ENCODE assay signal across 8 cellular contexts in the genomic region with DNA sequence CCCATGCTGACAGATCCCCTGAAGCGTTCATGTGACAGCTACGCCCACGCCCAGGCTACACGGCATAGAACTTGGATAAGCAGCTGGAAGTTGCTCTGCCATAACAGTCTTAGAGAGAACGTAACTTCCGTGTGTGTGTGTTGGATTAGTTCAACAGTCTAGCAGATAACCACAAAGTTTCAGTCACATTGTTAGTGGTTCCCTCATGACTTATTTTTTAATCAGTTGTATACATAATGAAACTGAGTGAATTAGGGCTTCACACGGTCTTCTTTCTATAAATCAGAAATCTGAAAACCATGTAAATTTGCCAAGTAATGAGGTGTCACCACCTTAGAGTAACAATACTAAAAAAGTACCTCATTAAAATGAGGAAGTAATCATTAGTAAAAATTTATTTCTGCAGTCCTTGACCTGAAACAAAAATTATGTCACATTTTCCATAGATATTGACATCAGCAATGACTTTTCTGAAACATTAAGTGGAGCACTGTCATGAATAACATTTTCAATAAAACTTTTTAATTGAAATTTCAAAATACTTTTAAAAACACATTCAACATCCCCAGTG. TPM values are rescaled to one million over a fixed set of nuclear protein-coding genes. Genes with fewer than 3 reads are reported as not detected.
DNase-seq lines count a peak whose midpoint lies in the region; ATAC-seq and TF ChIP-seq lines count a peak whose summit lies in the region.

No MANE protein-coding gene starts in this region.

- H3K4me1 ChIP-seq in PC-9 (replicated peaks; ENCODE audit: insufficient read depth), result peaks cover 19% of the 10 kb centered on the region

- H3K4me3 Mint-ChIP-seq in IgD-negative memory B cell, result peak overlapping the region; percentile 61 to 93 (median 70)

- H3K9me3 Mint-ChIP-seq in IgD-negative memory B cell, result peaks cover 0 to 1% (median 0%) of the 10 kb centered on the region in 3 donors

- H3K9me3 ChIP-seq in PC-9 (ENCODE audit: insufficient read depth, low read depth), result no peaks in the 10 kb centered on the region

- ATAC-seq in GM18517 (IDR thresholded peaks at IDR 0.05; ENCODE audit: unreplicated experiment) (peak; percentile 88), GM21717 (IDR thresholded peaks at IDR 0.05; ENCODE audit: unreplicated experiment) (peak; percentile 81)

- H3K4me3 ChIP-seq in PC-9, result no peak overlapping the region

- H3K27ac Mint-ChIP-seq in IgD-negative memory B cell, result peak overlapping the region; percentile 64 to 73 (median 73)

- H2AFZ ChIP-seq in PC-9, result no peak overlapping the region

- H3K27me3 ChIP-seq in PC-9 (ENCODE audit: insufficient read depth, low read depth), result no peaks in the 10 kb centered on the region

- intact Hi-C loops in PC-9 (cut with micrococcal nuclease; ENCODE audit: unreplicated experiment), result no loop called here

- no TSS peak for BruUV-seq in PC-9 (replicated peaks; lab: Mats Ljungman, UMichigan)

- 0 out of 2 replicates have a peak, but pooled peaks cover 6% of the 10 kb centered on the region for H3F3A ChIP-seq in PC-9 (ENCODE audit: insufficient read depth, low read depth)

- no peaks in the 10 kb centered on the region for H3K27me3 Mint-ChIP-seq in IgD-negative memory B cell

- DNase-seq in kidney tubule cell (ENCODE audit: low spot score) (peak; percentile 89), NCI-H146 treated with DMSO at 0.1 percent for 48 hours (lab: John Stamatoyannopoulos, UW; ENCODE audit: unreplicated experiment) (no peak), EL (no peak), PC-9 (no peak)
- DNase-seq in stimulated activated CD4-positive, alpha-beta T cell treated with anti-CD3 and anti-CD28 coated beads, Interleukin-4, amount 100 ng/mL, for 4 hours, result no peak

- TF ChIP-seq CTCF in PC-9 (conservative IDR thresholded peaks at IDR 0.05), result no peak

- no peaks in the 10 kb centered on the region for H3K9me2 ChIP-seq in PC-9 (ENCODE audit: insufficient read depth)

- H3K4me1 Mint-ChIP-seq in IgD-negative memory B cell, result peaks cover 26 to 39% (median 35%) of the 10 kb centered on the region in 3 donors

- CTCF ChIA-PET in PC-9 (lab: Charles Lee), result no interaction called here

- no peaks in the 10 kb centered on the region for H3K36me3 Mint-ChIP-seq in IgD-negative memory B cell

- H3K4me2 ChIP-seq in PC-9, result no peak overlapping the region

- POLR2A ChIA-PET in PC-9 (lab: Charles Lee; ENCODE audit: unreplicated experiment), result no interaction called here

- no peak overlapping the region for H3K27ac ChIP-seq in PC-9

- no peaks in the 10 kb centered on the region for H3K36me3 ChIP-seq in PC-9 (ENCODE audit: low read depth)

- H3K79me2 ChIP-seq in PC-9 (ENCODE audit: low read depth), result no peaks in the 10 kb centered on the region

- H4K20me1 ChIP-seq in PC-9 (ENCODE audit: insufficient read depth), result no peaks in the 10 kb centered on the region

RNA-seq across cellular contexts. Expression of a gene that starts 21.7 kb away (rescaled TPM):
- 1.2 TPM for polyA plus RNA-seq in IgD-negative memory B cell
- total RNA-seq in PC-9 (2021), result 48.4 and 50.8 TPM in 2 replicates
